9 cellular contexts compared by ENCODE assay signal in the genomic region with DNA sequence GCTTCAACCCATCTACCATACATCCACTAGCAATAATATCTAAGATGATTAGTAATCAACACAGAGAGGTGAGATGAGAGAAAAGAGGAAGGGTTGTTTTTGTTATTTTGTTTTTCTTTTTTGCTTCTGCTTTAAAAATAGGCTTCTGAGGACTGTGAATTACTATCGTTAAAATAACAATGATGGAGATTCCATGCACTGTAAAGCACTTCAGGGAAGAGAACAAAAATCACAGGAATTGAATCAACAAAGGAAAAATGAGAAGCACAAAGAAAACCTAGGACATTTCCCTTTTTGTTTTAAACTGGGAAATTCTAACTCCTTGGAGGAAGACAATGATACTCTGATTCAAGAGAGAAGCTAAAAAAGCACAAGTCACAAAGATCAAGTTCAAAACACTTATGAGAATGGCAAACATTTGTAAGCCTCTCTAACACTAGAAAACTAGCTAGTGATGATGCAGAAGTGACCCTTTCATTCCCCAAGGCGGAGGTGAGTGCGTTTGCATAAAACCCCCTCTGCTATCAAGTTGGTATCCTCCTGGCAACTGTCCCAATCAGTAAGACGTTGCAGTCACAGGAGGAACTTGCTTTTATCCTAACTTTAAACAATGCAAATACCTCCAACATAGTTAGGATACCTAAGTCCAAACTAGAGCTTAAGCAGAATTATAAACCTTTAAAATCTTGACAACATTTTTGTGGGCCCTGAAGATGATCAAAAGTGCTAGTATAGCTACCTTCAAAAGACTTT.
DNase-seq lines count a peak whose midpoint lies in the region; ATAC-seq and TF ChIP-seq lines count a peak whose summit lies in the region.
"Had no signal": no experiment of that assay in that cellular context is flagged by ENCODE, and none has a peak within 500 bp of the region (broad histone marks: within the 10 kb centered on the region; RNA-seq: fewer than 3 reads in every experiment).

No MANE protein-coding gene starts in this region.

- H3K9me3 ChIP-seq in RWPE2 (ENCODE audit: severe bottlenecking) (no peaks in the 10 kb centered on the region), sigmoid colon (no peaks in the 10 kb centered on the region)

- no peaks in the 10 kb centered on the region for H3K27me3 ChIP-seq in RWPE2 (ENCODE audit: insufficient read depth, poor library complexity, severe bottlenecking)
- H3K27me3 ChIP-seq in foreskin keratinocyte = no peaks in the 10 kb centered on the region
- H3K27me3 ChIP-seq in sigmoid colon = no peaks in the 10 kb centered on the region

- TF ChIP-seq EP300 in sigmoid colon (IDR thresholded peaks at IDR 0.05) = no peak

- TF ChIP-seq CTCF in RWPE2 (IDR thresholded peaks at IDR 0.05; ENCODE audit: poor library complexity, severe bottlenecking) = no peak
- no peak for TF ChIP-seq CTCF in foreskin keratinocyte (conservative IDR thresholded peaks at IDR 0.05)
- TF ChIP-seq CTCF in sigmoid colon (IDR thresholded peaks at IDR 0.05) = no peak

- H3K36me3 Mint-ChIP-seq in activated CD4-positive, alpha-beta T cell treated with anti-CD3 and anti-CD28 coated beads for 36 hours (ENCODE audit: low read depth) = peaks cover 34% of the 10 kb centered on the region

- H3K4me1 Mint-ChIP-seq in activated CD4-positive, alpha-beta T cell treated with anti-CD3 and anti-CD28 coated beads for 36 hours = peaks cover 16% of the 10 kb centered on the region

- H3K36me3 ChIP-seq in RWPE2 (ENCODE audit: low read depth) (no peaks in the 10 kb centered on the region), sigmoid colon (peaks cover 0 to 21% (median 2%) of the 10 kb centered on the region in 4 donors)

- TF ChIP-seq POLR2A in sigmoid colon (IDR thresholded peaks at IDR 0.05) = no peak

- H3K4me3 ChIP-seq in RWPE2 (ENCODE audit: severe bottlenecking) (no peak overlapping the region), sigmoid colon (no peak overlapping the region)

- H3K9me3 Mint-ChIP-seq in activated CD4-positive, alpha-beta T cell treated with anti-CD3 and anti-CD28 coated beads for 36 hours (ENCODE audit: low read depth) = no peaks in the 10 kb centered on the region

- WGBS in sigmoid colon, 2 donors = 56 to 67% methylated on average over 4 of the region's 4 CpGs

- CTCF ChIA-PET in activated CD4-positive, alpha-beta T cell treated with anti-CD3 and anti-CD28 coated beads for 36 hours (lab: Charles Lee) = interaction anchor here (2.6 kb wide), 1 partner anchor 14 kb away, joined by 6 read pairs; no protein-coding TSS in a partner anchor

- H3K27ac ChIP-seq in RWPE2 (ENCODE audit: poor library complexity, severe bottlenecking) = no peak overlapping the region
- peak overlapping the region; percentile 30 for H3K27ac ChIP-seq in foreskin keratinocyte
- peak overlapping the region; percentile 70 to 80 (median 73) for H3K27ac ChIP-seq in sigmoid colon

- no peak for DNase-seq in activated CD4-positive, alpha-beta T cell treated with anti-CD3 and anti-CD28 coated beads for 36 hours
- no peak for DNase-seq in activated CD4-positive, alpha-beta T cell treated with anti-CD3 and anti-CD28 coated beads for 1 hour
- no peak for DNase-seq in RWPE2 (ENCODE audit: low spot score)
- peak in 1 of 2 donors; percentile 73 for DNase-seq in foreskin keratinocyte
- no peak for DNase-seq in sigmoid colon
- no peak for DNase-seq in putamen (ENCODE audit: low spot score)
- no peak for DNase-seq in HPDE6-E6E7 (ENCODE audit: extremely low spot score)
- no peak for DNase-seq in activated CD8-positive, alpha-beta memory T cell treated with anti-CD3 and anti-CD28 coated beads, Interleukin-2, amount 50 U/mL, for 48 hours
- DNase-seq: activated effector memory CD4-positive, alpha-beta T cell treated with Interleukin-2 at 50 U/mL for 16 hours had no signal

- ATAC-seq in activated CD4-positive, alpha-beta T cell treated with anti-CD3 and anti-CD28 coated beads for 36 hours = no peak
- ATAC-seq in RWPE2 (ENCODE audit: low read depth) (peak; percentile 55; the same call in 2 of the 3 replicates), foreskin keratinocyte (peak; percentile 61)

- intact Hi-C loops in activated CD4-positive, alpha-beta T cell treated with anti-CD3 and anti-CD28 coated beads for 36 hours (cut with DNase I, micrococcal nuclease) = no loop called here
- intact Hi-C loops in sigmoid colon (cut with DNase I) = no loop called here

- H3K27me3 Mint-ChIP-seq in activated CD4-positive, alpha-beta T cell treated with anti-CD3 and anti-CD28 coated beads for 36 hours = no peaks in the 10 kb centered on the region

- no peak overlapping the region for H3K4me3 Mint-ChIP-seq in activated CD4-positive, alpha-beta T cell treated with anti-CD3 and anti-CD28 coated beads for 36 hours

- H3K27ac Mint-ChIP-seq in activated CD4-positive, alpha-beta T cell treated with anti-CD3 and anti-CD28 coated beads for 36 hours = peak overlapping the region; percentile 59

- POLR2A ChIA-PET in activated CD4-positive, alpha-beta T cell treated with anti-CD3 and anti-CD28 coated beads for 36 hours (lab: Charles Lee) = no interaction called here

- peaks cover 7% of the 10 kb centered on the region for H3K4me1 ChIP-seq in RWPE2 (ENCODE audit: insufficient read depth, poor library complexity, severe bottlenecking)
- H3K4me1 ChIP-seq in foreskin keratinocyte = no peaks in the 10 kb centered on the region
- H3K4me1 ChIP-seq in sigmoid colon = peaks cover 0 to 65% (median 40%) of the 10 kb centered on the region in 4 donors
